ENCODE assay signal across 9 cellular contexts in the genomic region with DNA sequence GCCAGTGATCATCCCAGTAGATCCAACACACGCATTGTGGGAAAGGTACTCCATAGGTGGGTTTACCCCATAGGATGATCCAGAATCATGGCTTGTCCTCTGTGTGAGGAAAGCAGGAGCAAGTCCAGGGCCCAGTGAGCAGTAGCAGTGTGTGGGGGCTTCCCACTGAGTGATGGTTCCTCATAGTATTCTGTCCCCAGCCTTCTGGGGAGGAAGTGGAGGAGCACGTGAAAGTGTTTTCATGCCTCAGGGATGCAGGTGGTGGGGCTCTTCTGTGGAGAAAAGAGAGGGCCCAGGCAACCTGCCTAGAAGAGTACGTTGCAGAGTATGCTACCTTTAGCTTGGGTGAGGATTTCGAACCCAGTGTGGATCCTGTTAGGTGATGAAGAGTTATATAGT. TPM values are rescaled to one million over a fixed set of nuclear protein-coding genes. Genes with fewer than 3 reads are reported as not detected.
DNase-seq lines count a peak whose midpoint lies in the region; ATAC-seq lines count a peak whose summit lies in the region.
"Had no signal": no experiment of that assay in that cellular context is flagged by ENCODE, and none has a peak within 500 bp of the region (broad histone marks: within the 10 kb centered on the region; RNA-seq: fewer than 3 reads in every experiment).

No MANE protein-coding gene starts in this region.

- peak overlapping the region; percentile 1 to 75 (median 51) for H3K4me3 Mint-ChIP-seq in naive thymus-derived CD8-positive, alpha-beta T cell

- DNase-seq in Kasumi-1 (lab: John Stamatoyannopoulos, UW), result peak; percentile 10 to 26
- no peak for DNase-seq in naive thymus-derived CD8-positive, alpha-beta T cell
- no peak for DNase-seq in epidermal melanocyte (ENCODE audit: insufficient read length, low spot score)
- DNase-seq in substantia nigra (lab: John Stamatoyannopoulos, UW), result no peak
- DNase-seq in NCI-H446 (lab: John Stamatoyannopoulos, UW), result no peak
- DNase-seq in caudate nucleus (lab: John Stamatoyannopoulos, UW), result no peak
- DNase-seq: dorsolateral prefrontal cortex had no signal

- H3K27me3 Mint-ChIP-seq in naive thymus-derived CD8-positive, alpha-beta T cell, result no peaks in the 10 kb centered on the region

- peak overlapping the region; percentile 8 to 95 (median 70) for H3K27ac Mint-ChIP-seq in naive thymus-derived CD8-positive, alpha-beta T cell

- peaks cover 62 to 97% (median 92%) of the 10 kb centered on the region in 4 donors for H3K4me1 Mint-ChIP-seq in naive thymus-derived CD8-positive, alpha-beta T cell

- H3K27ac ChIP-seq in substantia nigra (ENCODE audit: low read depth, low read length, poor library complexity, severe bottlenecking) (no peak overlapping the region), caudate nucleus (ENCODE audit: low read depth, low read length) (no peak overlapping the region)

- H3K36me3 Mint-ChIP-seq in naive thymus-derived CD8-positive, alpha-beta T cell, result peaks cover 13 to 31% (median 13%) of the 10 kb centered on the region in 3 donors

- H3K9me3 Mint-ChIP-seq in naive thymus-derived CD8-positive, alpha-beta T cell, result peaks cover 0 to 5% (median 0%) of the 10 kb centered on the region in 9 donors

- POLR2A ChIA-PET in naive thymus-derived CD8-positive, alpha-beta T cell (lab: Charles Lee), result interaction anchor here (0.7 kb wide), 1 partner anchor 39 kb away, joined by 8 read pairs; no protein-coding TSS in a partner anchor

- peak; percentile 24 for ATAC-seq in GM18867 (IDR thresholded peaks at IDR 0.05; ENCODE audit: unreplicated experiment)
- ATAC-seq in GM21619 (IDR thresholded peaks at IDR 0.05; ENCODE audit: unreplicated experiment), result peak; percentile 27
- ATAC-seq in naive thymus-derived CD8-positive, alpha-beta T cell, result no peak

RNA-seq across cellular contexts. Expression of a gene that starts 56.5 kb away (rescaled TPM):
- 10 to 100 TPM; 34.7 to 38.8 TPM for total RNA-seq in naive thymus-derived CD8-positive, alpha-beta T cell
- polyA plus RNA-seq in naive thymus-derived CD8-positive, alpha-beta T cell, result 1 to 10 TPM; 4.5 to 6.8 (median 5.6) TPM

Comparison
In these comparisons a context has a peak if more than half of its experiments do, and no peak if none do; other contexts are left out.
1. ATAC-seq: peak in GM18867 (single experiment) and GM21619 (single experiment); none in naive thymus-derived CD8-positive, alpha-beta T cell (0 of 2).
2. DNase-seq: peak in Kasumi-1 (2 of 2); none in naive thymus-derived CD8-positive, alpha-beta T cell (0 of 10), epidermal melanocyte (single experiment), substantia nigra (0 of 49), NCI-H446 (0 of 2) and caudate nucleus (0 of 61).